In the genomic region with DNA sequence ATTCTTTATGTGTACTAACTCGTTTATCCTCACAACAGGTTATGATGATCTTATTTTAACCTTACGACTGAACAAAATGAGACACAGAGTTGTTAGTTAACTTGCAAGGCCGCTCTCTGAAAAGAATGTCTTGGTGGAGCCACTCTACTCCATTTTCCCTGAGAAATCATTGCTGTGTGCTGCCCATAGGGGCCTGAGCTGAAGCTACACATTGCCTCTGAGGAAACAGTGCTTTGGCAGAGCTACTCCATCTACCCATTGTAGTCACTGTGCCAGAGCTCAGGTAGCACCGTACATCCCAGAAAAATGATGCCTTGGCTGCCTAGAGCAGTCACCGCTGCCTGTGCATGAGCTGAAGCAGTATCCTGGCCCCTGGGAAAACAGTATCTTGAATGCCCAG, we compare ENCODE assay signal across 34 cellular contexts.
"Had no signal": no experiment of that assay in that cellular context is flagged by ENCODE, and none has a peak within 500 bp of the region (broad histone marks: within the 10 kb centered on the region; RNA-seq: fewer than 3 reads in every experiment).

No MANE protein-coding gene starts in this region.

- H3K27ac Mint-ChIP-seq: activated CD4-positive, alpha-beta memory T cell treated with anti-CD3 and anti-CD28 coated beads, Interleukin-2, amount 10 ng/mL, durations not matched to agents 7 days and 5 days; activated CD4-positive, alpha-beta T cell treated with anti-CD3 and anti-CD28 coated beads for 36 hours; activated CD4-positive, alpha-beta T cell treated with anti-CD3 and anti-CD28 coated beads, Interleukin-2, amount 10 ng/mL, durations not matched to agents 7 days and 5 days; activated CD8-positive, alpha-beta memory T cell treated with anti-CD3 and anti-CD28 coated beads, Interleukin-2, amount 10 ng/mL, durations not matched to agents 7 days and 5 days; activated CD8-positive, alpha-beta T cell treated with anti-CD3 and anti-CD28 coated beads, Interleukin-2, amount 10 ng/mL, durations not matched to agents 7 days and 5 days; activated naive CD4-positive, alpha-beta T cell treated with anti-CD3 and anti-CD28 coated beads, Interleukin-2, amount 10 ng/mL, durations not matched to agents 7 days and 5 days; activated naive CD4-positive, alpha-beta T cell treated with anti-CD3 and anti-CD28 coated beads, Interleukin-2, amount 50 U/mL, for 24 hours; activated naive CD8-positive, alpha-beta T cell; activated naive CD8-positive, alpha-beta T cell treated with anti-CD3 and anti-CD28 coated beads, Interleukin-2, amount 10 ng/mL, durations not matched to agents 7 days and 5 days; activated naive CD8-positive, alpha-beta T cell treated with anti-CD3 and anti-CD28 coated beads, Interleukin-2, amount 50 U/mL, for 24 hours; activated T-cell treated with anti-CD3 and anti-CD28 coated beads, Interleukin-2, amount 50 U/mL, for 24 hours; activated T-helper 2 cell treated with anti-CD3 and anti-CD28 coated beads, Interferon-gamma antibody, Interleukin-2, Interleukin-4, amounts not matched to agents 10 μg/mL and 5 μg/mL and 100 μg/mL, durations not matched to agents 14 hours and 24 hours and 36 hours; brain; T-helper 1 cell treated with Interleukin-12 subunit alpha and Interleukin-12 subunit beta and Interleukin-4 antibody, amounts not matched to agents 30 μg/mL and 1 μg/mL, for 36 hours; T-helper 2 cell treated with Interferon-gamma antibody and Interleukin-4, amounts not matched to agents 5 μg/mL and 100 μg/mL, for 36 hours had no signal

- H3K36me3 Mint-ChIP-seq: activated CD8-positive, alpha-beta memory T cell treated with anti-CD3 and anti-CD28 coated beads, Interleukin-2, amount 10 ng/mL, durations not matched to agents 7 days and 5 days; activated naive CD4-positive, alpha-beta T cell treated with anti-CD3 and anti-CD28 coated beads, Interleukin-2, amount 10 ng/mL, durations not matched to agents 7 days and 5 days; activated naive CD4-positive, alpha-beta T cell treated with anti-CD3 and anti-CD28 coated beads, Interleukin-2, amount 50 U/mL, for 24 hours; activated naive CD8-positive, alpha-beta T cell; activated naive CD8-positive, alpha-beta T cell treated with anti-CD3 and anti-CD28 coated beads, Interleukin-2, amount 10 ng/mL, durations not matched to agents 7 days and 5 days had no signal

- ATAC-seq: activated CD4-positive, alpha-beta T cell treated with anti-CD3 and anti-CD28 coated beads for 36 hours; activated CD4-positive, CD25-positive, alpha-beta regulatory T cell treated with anti-CD3 and anti-CD28 coated beads, Interleukin-2, amount 50 U/mL, for 24 hours; activated CD8-positive, alpha-beta memory T cell treated with anti-CD3 and anti-CD28 coated beads, Interleukin-2, amount 10 ng/mL, durations not matched to agents 7 days and 5 days; activated CD8-positive, alpha-beta T cell treated with anti-CD3 and anti-CD28 coated beads, Interleukin-2, amount 10 ng/mL, durations not matched to agents 7 days and 5 days; activated naive CD8-positive, alpha-beta T cell treated with anti-CD3 and anti-CD28 coated beads, Interleukin-2, amount 50 U/mL, for 24 hours had no signal

- H3K4me1 Mint-ChIP-seq: activated CD4-positive, alpha-beta memory T cell treated with anti-CD3 and anti-CD28 coated beads, Interleukin-2, amount 10 ng/mL, durations not matched to agents 7 days and 5 days; activated CD4-positive, alpha-beta T cell treated with anti-CD3 and anti-CD28 coated beads for 36 hours; activated CD4-positive, alpha-beta T cell treated with anti-CD3 and anti-CD28 coated beads, Interleukin-2, amount 10 ng/mL, durations not matched to agents 7 days and 5 days; activated CD8-positive, alpha-beta memory T cell treated with anti-CD3 and anti-CD28 coated beads, Interleukin-2, amount 10 ng/mL, durations not matched to agents 7 days and 5 days; activated naive CD4-positive, alpha-beta T cell treated with anti-CD3 and anti-CD28 coated beads, Interleukin-2, amount 10 ng/mL, durations not matched to agents 7 days and 5 days; activated naive CD4-positive, alpha-beta T cell treated with anti-CD3 and anti-CD28 coated beads, Interleukin-2, amount 50 U/mL, for 24 hours; activated naive CD8-positive, alpha-beta T cell treated with anti-CD3 and anti-CD28 coated beads, Interleukin-2, amount 10 ng/mL, durations not matched to agents 7 days and 5 days; activated naive CD8-positive, alpha-beta T cell treated with anti-CD3 and anti-CD28 coated beads, Interleukin-2, amount 50 U/mL, for 24 hours; central memory CD8-positive, alpha-beta T cell had no signal

- H3K27me3 Mint-ChIP-seq: activated CD4-positive, alpha-beta memory T cell treated with anti-CD3 and anti-CD28 coated beads, Interleukin-2, amount 10 ng/mL, durations not matched to agents 7 days and 5 days; activated CD4-positive, alpha-beta T cell treated with anti-CD3 and anti-CD28 coated beads for 36 hours; activated CD4-positive, alpha-beta T cell treated with anti-CD3 and anti-CD28 coated beads, Interleukin-2, amount 10 ng/mL, durations not matched to agents 7 days and 5 days; activated CD8-positive, alpha-beta memory T cell treated with anti-CD3 and anti-CD28 coated beads, Interleukin-2, amount 10 ng/mL, durations not matched to agents 7 days and 5 days; activated naive CD4-positive, alpha-beta T cell treated with anti-CD3 and anti-CD28 coated beads, Interleukin-2, amount 10 ng/mL, durations not matched to agents 7 days and 5 days; activated naive CD4-positive, alpha-beta T cell treated with anti-CD3 and anti-CD28 coated beads, Interleukin-2, amount 50 U/mL, for 24 hours; activated naive CD8-positive, alpha-beta T cell; activated naive CD8-positive, alpha-beta T cell treated with anti-CD3 and anti-CD28 coated beads, Interleukin-2, amount 10 ng/mL, durations not matched to agents 7 days and 5 days; activated naive CD8-positive, alpha-beta T cell treated with anti-CD3 and anti-CD28 coated beads, Interleukin-2, amount 50 U/mL, for 24 hours; central memory CD8-positive, alpha-beta T cell had no signal

- H3K4me3 Mint-ChIP-seq: activated CD4-positive, alpha-beta memory T cell treated with anti-CD3 and anti-CD28 coated beads, Interleukin-2, amount 10 ng/mL, durations not matched to agents 7 days and 5 days; activated CD4-positive, alpha-beta T cell treated with anti-CD3 and anti-CD28 coated beads for 36 hours; activated CD4-positive, alpha-beta T cell treated with anti-CD3 and anti-CD28 coated beads, Interleukin-2, amount 10 ng/mL, durations not matched to agents 7 days and 5 days; activated CD8-positive, alpha-beta memory T cell treated with anti-CD3 and anti-CD28 coated beads, Interleukin-2, amount 10 ng/mL, durations not matched to agents 7 days and 5 days; activated CD8-positive, alpha-beta T cell treated with anti-CD3 and anti-CD28 coated beads, Interleukin-2, amount 10 ng/mL, durations not matched to agents 7 days and 5 days; activated naive CD4-positive, alpha-beta T cell treated with anti-CD3 and anti-CD28 coated beads, Interleukin-2, amount 10 ng/mL, durations not matched to agents 7 days and 5 days; activated naive CD4-positive, alpha-beta T cell treated with anti-CD3 and anti-CD28 coated beads, Interleukin-2, amount 50 U/mL, for 24 hours; activated naive CD8-positive, alpha-beta T cell; activated naive CD8-positive, alpha-beta T cell treated with anti-CD3 and anti-CD28 coated beads, Interleukin-2, amount 10 ng/mL, durations not matched to agents 7 days and 5 days; activated naive CD8-positive, alpha-beta T cell treated with anti-CD3 and anti-CD28 coated beads, Interleukin-2, amount 50 U/mL, for 24 hours; activated T-cell treated with anti-CD3 and anti-CD28 coated beads, Interleukin-2, amount 50 U/mL, for 24 hours; brain; central memory CD8-positive, alpha-beta T cell; T-helper 1 cell treated with Interleukin-12 subunit alpha and Interleukin-12 subunit beta and Interleukin-4 antibody, amounts not matched to agents 30 μg/mL and 1 μg/mL, for 36 hours; T-helper 2 cell treated with Interferon-gamma antibody and Interleukin-4, amounts not matched to agents 5 μg/mL and 100 μg/mL, for 36 hours had no signal

- H3K9me3 Mint-ChIP-seq: activated CD4-positive, alpha-beta T cell treated with anti-CD3 and anti-CD28 coated beads, Interleukin-2, amount 10 ng/mL, durations not matched to agents 7 days and 5 days; activated naive CD4-positive, alpha-beta T cell treated with anti-CD3 and anti-CD28 coated beads, Interleukin-2, amount 10 ng/mL, durations not matched to agents 7 days and 5 days; activated naive CD4-positive, alpha-beta T cell treated with anti-CD3 and anti-CD28 coated beads, Interleukin-2, amount 50 U/mL, for 24 hours; activated naive CD8-positive, alpha-beta T cell treated with anti-CD3 and anti-CD28 coated beads, Interleukin-2, amount 10 ng/mL, durations not matched to agents 7 days and 5 days; activated naive CD8-positive, alpha-beta T cell treated with anti-CD3 and anti-CD28 coated beads, Interleukin-2, amount 50 U/mL, for 24 hours; activated T-cell treated with anti-CD3 and anti-CD28 coated beads, Interleukin-2, amount 50 U/mL, for 24 hours; activated T-helper 2 cell treated with anti-CD3 and anti-CD28 coated beads, Interferon-gamma antibody, Interleukin-2, Interleukin-4, amounts not matched to agents 10 μg/mL and 5 μg/mL and 100 μg/mL, durations not matched to agents 14 hours and 24 hours and 36 hours; T-helper 1 cell treated with Interleukin-12 subunit alpha and Interleukin-12 subunit beta and Interleukin-4 antibody, amounts not matched to agents 30 μg/mL and 1 μg/mL, for 36 hours; T-helper 2 cell treated with Interferon-gamma antibody and Interleukin-4, amounts not matched to agents 5 μg/mL and 100 μg/mL, for 36 hours had no signal

- DNase-seq: activated CD4-positive, alpha-beta memory T cell treated with anti-CD3 and anti-CD28 coated beads, Interleukin-2, amount 10 ng/mL, durations not matched to agents 7 days and 5 days; activated CD4-positive, alpha-beta T cell treated with anti-CD3 and anti-CD28 coated beads for 1 hour; activated CD4-positive, alpha-beta T cell treated with anti-CD3 and anti-CD28 coated beads for 36 hours; activated CD4-positive, alpha-beta T cell treated with anti-CD3 and anti-CD28 coated beads for 48 hours; activated CD4-positive, alpha-beta T cell treated with anti-CD3 and anti-CD28 coated beads, Interleukin-2, amount 10 ng/mL, durations not matched to agents 7 days and 5 days; activated CD4-positive, alpha-beta T cell treated with anti-CD3 and anti-CD28 coated beads, Interleukin-2, amount 50 U/mL, for 48 hours; activated CD4-positive, CD25-positive, alpha-beta regulatory T cell; activated CD8-positive, alpha-beta memory T cell treated with anti-CD3 and anti-CD28 coated beads for 24 hours; activated CD8-positive, alpha-beta memory T cell treated with anti-CD3 and anti-CD28 coated beads, Interleukin-2, amount 10 ng/mL, durations not matched to agents 7 days and 5 days; activated CD8-positive, alpha-beta memory T cell treated with anti-CD3 and anti-CD28 coated beads, Interleukin-2, amount 50 U/mL, for 48 hours; activated CD8-positive, alpha-beta T cell treated with anti-CD3 and anti-CD28 coated beads, Interleukin-2, amount 10 ng/mL, durations not matched to agents 7 days and 5 days; activated effector memory CD4-positive, alpha-beta T cell treated with Interleukin-2 at 50 U/mL for 16 hours; activated gamma-delta T cell; activated naive CD4-positive, alpha-beta T cell treated with anti-CD3 and anti-CD28 coated beads, Interleukin-2, amount 10 ng/mL, durations not matched to agents 7 days and 5 days; activated naive CD4-positive, alpha-beta T cell treated with Interleukin-2 at 50 U/mL for 16 hours; activated naive CD8-positive, alpha-beta T cell treated with anti-CD3 and anti-CD28 coated beads, Interleukin-2, amount 10 ng/mL, durations not matched to agents 7 days and 5 days; activated naive CD8-positive, alpha-beta T cell treated with anti-CD3 and anti-CD28 coated beads, Interleukin-2, amount 50 U/mL, for 24 hours; activated T-cell treated with anti-CD3 and anti-CD28 coated beads, Interleukin-2, amount 50 U/mL, for 24 hours; activated T-cell treated with anti-CD3 and anti-CD28 coated beads, Interleukin-2, amount 50 U/mL, for 48 hours; amygdala; anterior cingulate cortex; caudate nucleus; cerebellar nuclear complex; T-helper 1 cell; T-helper 2 cell; T-helper 9 cell had no signal
